ENCODE assay signal across 8 cellular contexts in genomic region chr11:57667065-57667714, GRCh38. TPM values are rescaled to one million over a fixed set of nuclear protein-coding genes. Genes with fewer than 3 reads are reported as not detected.
DNase-seq lines count a peak whose midpoint lies in the region; ATAC-seq and TF ChIP-seq lines count a peak whose summit lies in the region.

No MANE protein-coding gene starts in this region.

- peaks cover 30% of the 10 kb centered on the region for H3K36me3 ChIP-seq in BLaER1

- H3K4me3 Mint-ChIP-seq in activated CD4-positive, alpha-beta T cell treated with anti-CD3 and anti-CD28 coated beads, Interleukin-2, amount 10 ng/mL, durations not matched to agents 24 days and 14 days, result peak overlapping the region; percentile 86

- no peaks in the 10 kb centered on the region for H3K9me3 Mint-ChIP-seq in activated CD4-positive, alpha-beta T cell treated with anti-CD3 and anti-CD28 coated beads, Interleukin-2, amount 10 ng/mL, durations not matched to agents 24 days and 14 days

- peak overlapping the region; percentile 99 for H3K9ac ChIP-seq in BLaER1

- peak overlapping the region; percentile 100 for H3K27ac ChIP-seq in BLaER1
- peak overlapping the region; percentile 87 to 97 for H3K27ac ChIP-seq in coronary artery

- intact Hi-C loops in activated CD4-positive, alpha-beta T cell treated with anti-CD3 and anti-CD28 coated beads, Interleukin-2, amount 10 ng/mL, durations not matched to agents 24 days and 14 days (cut with micrococcal nuclease), result loop anchor here (1.0 to 10.0 kb wide), 9 partner anchors 10 to 1475 kb away; partner anchors contain the start of genes CLP1, FAM111A, MED19 and P2RX3
- intact Hi-C loops in left colon (cut with DNase I, micrococcal nuclease), result no loop called here

- H3K36me3 Mint-ChIP-seq in activated CD4-positive, alpha-beta T cell treated with anti-CD3 and anti-CD28 coated beads, Interleukin-2, amount 10 ng/mL, durations not matched to agents 24 days and 14 days (ENCODE audit: low read depth), result peaks cover 27% of the 10 kb centered on the region

- H3K9me3 ChIP-seq in BLaER1, result no peaks in the 10 kb centered on the region

- peaks cover 32% of the 10 kb centered on the region for H3K4me1 Mint-ChIP-seq in activated CD4-positive, alpha-beta T cell treated with anti-CD3 and anti-CD28 coated beads, Interleukin-2, amount 10 ng/mL, durations not matched to agents 24 days and 14 days

- ATAC-seq in GM19324 (IDR thresholded peaks at IDR 0.05; ENCODE audit: low FRiP score, unreplicated experiment), result peak; percentile 77
- ATAC-seq in HG03460 (IDR thresholded peaks at IDR 0.05; ENCODE audit: unreplicated experiment), result peak; percentile 63
- ATAC-seq in left colon, result peak; percentile 79

- H3K4me3 ChIP-seq in BLaER1 (peak overlapping the region; percentile 94), coronary artery (peak overlapping the region; percentile 87)

- H3K27me3 ChIP-seq in BLaER1, result no peaks in the 10 kb centered on the region

- peaks cover 34% of the 10 kb centered on the region for H3K4me1 ChIP-seq in BLaER1

- peak overlapping the region; percentile 97 for H3K27ac Mint-ChIP-seq in activated CD4-positive, alpha-beta T cell treated with anti-CD3 and anti-CD28 coated beads, Interleukin-2, amount 10 ng/mL, durations not matched to agents 24 days and 14 days

- H4K20me1 ChIP-seq in BLaER1, result peaks cover 40% of the 10 kb centered on the region

- no peak for TF ChIP-seq CTCF in coronary artery (IDR thresholded peaks at IDR 0.05)

- DNase-seq in NCI-H524 treated with DMSO at 0.1 percent for 48 hours (lab: John Stamatoyannopoulos, UW), result peak; percentile 86
- peak; percentile 97 for DNase-seq in activated CD4-positive, alpha-beta T cell treated with anti-CD3 and anti-CD28 coated beads, Interleukin-2, amount 10 ng/mL, durations not matched to agents 24 days and 14 days
- DNase-seq in coronary artery (ENCODE audit: low spot score), result peak; percentile 98
- peak; percentile 93 to 99 for DNase-seq in left colon
- DNase-seq in stimulated activated CD4-positive, alpha-beta T cell treated with anti-CD3 and anti-CD28 coated beads, Interleukin-1b, Interleukin-23, amount 100 ng/mL, for 4 hours (ENCODE audit: low read depth in 2 of 2), result peak; percentile 79 to 85

- H3K27me3 Mint-ChIP-seq in activated CD4-positive, alpha-beta T cell treated with anti-CD3 and anti-CD28 coated beads, Interleukin-2, amount 10 ng/mL, durations not matched to agents 24 days and 14 days, result no peaks in the 10 kb centered on the region

- peak overlapping the region; percentile 79 for H3K4me2 ChIP-seq in BLaER1

RNA-seq across cellular contexts. Expression of gene ZDHHC5, which starts 0.7 kb away (rescaled TPM):
- total RNA-seq in activated CD4-positive, alpha-beta T cell treated with anti-CD3 and anti-CD28 coated beads, Interleukin-2, amount 10 ng/mL, durations not matched to agents 24 days and 14 days, result 78.4 and 80.9 TPM in 2 replicates
- total RNA-seq in left colon, result 10 to 100 TPM; 74.4 to 90.6 TPM

RNA-seq across cellular contexts. Expression of gene CLP1, which starts 9.6 kb away (rescaled TPM):
- 18.5 and 19.8 TPM in 2 replicates for total RNA-seq in activated CD4-positive, alpha-beta T cell treated with anti-CD3 and anti-CD28 coated beads, Interleukin-2, amount 10 ng/mL, durations not matched to agents 24 days and 14 days
- 10 to 100 TPM; 11.4 to 11.8 TPM for total RNA-seq in left colon

RNA-seq across cellular contexts. Expression of gene YPEL4, which starts 17.5 kb away (rescaled TPM):
- 0.40 and 0.47 TPM in 2 replicates for total RNA-seq in activated CD4-positive, alpha-beta T cell treated with anti-CD3 and anti-CD28 coated beads, Interleukin-2, amount 10 ng/mL, durations not matched to agents 24 days and 14 days
- 1 to 10 TPM in 1 of 2 donors, under 1 TPM in 1; 0.58 to 1.2 TPM for total RNA-seq in left colon

RNA-seq across cellular contexts. Expression of gene MED19, which starts 44.8 kb away (rescaled TPM):
- total RNA-seq in activated CD4-positive, alpha-beta T cell treated with anti-CD3 and anti-CD28 coated beads, Interleukin-2, amount 10 ng/mL, durations not matched to agents 24 days and 14 days, result 13.9 and 15.6 TPM in 2 replicates
- 10 to 100 TPM; 10.4 to 12.1 TPM for total RNA-seq in left colon

RNA-seq across cellular contexts. Expression of gene TMX2, which starts 45.2 kb away (rescaled TPM):
- total RNA-seq in activated CD4-positive, alpha-beta T cell treated with anti-CD3 and anti-CD28 coated beads, Interleukin-2, amount 10 ng/mL, durations not matched to agents 24 days and 14 days, result 99.0 and 99.2 TPM in 2 replicates
- 100 to 1,000 TPM in 1 of 2 donors, 10 to 100 TPM in 1; 93.4 to 132 TPM for total RNA-seq in left colon

Comparison
In these comparisons a context has a peak if more than half of its experiments do, and no peak if none do; other contexts are left out.
1. Peak in every context shown above with its lines: DNase-seq, ATAC-seq, H3K4me3 ChIP-seq and H3K27ac ChIP-seq.